ENCODE assay signal across 24 cellular contexts in the genomic region with DNA sequence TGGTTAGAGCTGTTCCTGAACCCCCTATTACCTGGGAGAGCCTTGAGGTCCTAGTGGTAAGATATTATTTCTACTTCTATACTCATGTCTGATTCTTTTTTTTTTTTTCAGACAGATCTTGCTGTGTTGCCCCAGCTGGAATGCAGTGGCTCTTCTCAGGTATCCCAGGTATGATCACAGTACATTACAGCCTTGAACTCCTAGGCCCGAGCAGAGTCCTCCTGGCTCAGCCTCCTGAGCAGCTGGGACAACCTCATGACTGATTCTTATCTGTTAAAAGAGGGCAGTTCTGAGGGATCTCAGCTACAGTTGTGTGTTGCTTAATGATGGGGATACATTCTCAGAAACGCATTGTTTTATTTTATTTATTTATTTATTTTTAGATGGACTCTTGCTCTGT.
"Had no signal": no experiment of that assay in that cellular context is flagged by ENCODE, and none has a peak within 500 bp of the region (broad histone marks: within the 10 kb centered on the region; RNA-seq: fewer than 3 reads in every experiment).

No MANE protein-coding gene starts in this region.

- H3K9me3 Mint-ChIP-seq: dendritic cell treated with granulocyte-macrophage colony-stimulating factor and Interleukin-4, amounts not matched to agents 40 ng/mL and 50 ng/mL, for 4 days; effector memory CD8-positive, alpha-beta T cell; immature natural killer cell; memory B cell; mesothelial cell of epicardium; naive B cell had no signal

- H3K4me1 Mint-ChIP-seq: memory B cell had no signal

- H3K4me2 ChIP-seq: hepatocyte had no signal

- DNase-seq: cerebellar nuclear complex; colonic mucosa; cortex of kidney; effector CD8-positive, alpha-beta T cell; effector memory CD8-positive, alpha-beta T cell; erythroblast; esophagus squamous epithelium; foreskin fibroblast; foreskin melanocyte; gastrocnemius medialis; heart left ventricle; hypothalamus; immature natural killer cell; islet precursor cell; left cardiac atrium; left lung; left ventricle myocardium superior; lower lobe of right lung; mucosa of descending colon; naive B cell had no signal

- H3K4me3 Mint-ChIP-seq: dendritic cell treated with granulocyte-macrophage colony-stimulating factor and Interleukin-4, amounts not matched to agents 40 ng/mL and 50 ng/mL, for 4 days; effector memory CD8-positive, alpha-beta T cell; immature natural killer cell; memory B cell; mesothelial cell of epicardium; naive B cell had no signal

- H3K27ac Mint-ChIP-seq: dendritic cell treated with granulocyte-macrophage colony-stimulating factor and Interleukin-4, amounts not matched to agents 40 ng/mL and 50 ng/mL, for 4 days; effector memory CD8-positive, alpha-beta T cell; memory B cell; mesothelial cell of epicardium had no signal

- H3K36me3 ChIP-seq: colonic mucosa, esophagus squamous epithelium, gastrocnemius medialis, heart left ventricle, left lung, lower lobe of right lung had no signal

- ATAC-seq: effector memory CD8-positive, alpha-beta T cell; gastrocnemius medialis; heart left ventricle; left cardiac atrium; left lung; left ventricle myocardium superior; lower lobe of right lung; mucosa of descending colon had no signal

- H3K79me2 ChIP-seq: hepatocyte had no signal

- H3K9me3 ChIP-seq: colonic mucosa, esophagus squamous epithelium, gastrocnemius medialis, heart left ventricle, left lung, lower lobe of right lung, mucosa of descending colon had no signal

- H3K4me1 ChIP-seq: colonic mucosa, gastrocnemius medialis, left lung, lower lobe of right lung had no signal

- H3K27ac ChIP-seq: colonic mucosa, esophagus squamous epithelium, gastrocnemius medialis, heart left ventricle, hepatocyte, left lung, lower lobe of right lung had no signal

- H3K27me3 Mint-ChIP-seq: effector memory CD8-positive, alpha-beta T cell; naive B cell had no signal

- H3K4me3 ChIP-seq: colonic mucosa, esophagus squamous epithelium, gastrocnemius medialis, heart left ventricle, hepatocyte, left lung, lower lobe of right lung, mucosa of descending colon had no signal

- H3K36me3 Mint-ChIP-seq: immature natural killer cell, memory B cell, mesothelial cell of epicardium, naive B cell had no signal

- H3K27me3 ChIP-seq: colonic mucosa, esophagus squamous epithelium, gastrocnemius medialis, heart left ventricle, hepatocyte, left lung had no signal
